In genomic region chr7:16651391-16652254, GRCh38 we compare ENCODE assay signal across 21 cellular contexts. TPM values are rescaled to one million over a fixed set of nuclear protein-coding genes. Genes with fewer than 3 reads are reported as not detected.
A peak's percentile ranks its signal among the peaks of the same experiment; 100 is the strongest.
DNase-seq lines count a peak whose midpoint lies in the region; ATAC-seq, FAIRE-seq and TF ChIP-seq lines count a peak whose summit lies in the region.
"Had no signal": no experiment of that assay in that cellular context is flagged by ENCODE, and none has a peak within 500 bp of the region (broad histone marks: within the 10 kb centered on the region; RNA-seq: fewer than 3 reads in every experiment).

No MANE protein-coding gene starts in this region.

- no peak for TF ChIP-seq CTCF in CD4-positive, alpha-beta T cell (IDR thresholded peaks at IDR 0.05)
- TF ChIP-seq CTCF in Loucy (conservative IDR thresholded peaks at IDR 0.05; ENCODE audit: low read length) (no peak), endothelial cell of umbilical vein (IDR thresholded peaks at IDR 0.05; ENCODE audit: extremely low read depth in 1 of 2, insufficient read depth in 1 of 2, low read depth in 1 of 2, low read length in 2 of 2) (no peak), HepG2 (CRISPR knock-in tag; IDR thresholded peaks at IDR 0.05) (no peak)

- CTCF ChIA-PET in CD4-positive, alpha-beta T cell (lab: Charles Lee) = no interaction called here
- CTCF ChIA-PET in endothelial cell of umbilical vein (lab: Charles Lee) = interaction anchor here (1.4 kb wide), 1 partner anchor 25 kb away, joined by 3 read pairs; no protein-coding TSS in a partner anchor
- CTCF ChIA-PET in HepG2 (lab: Yijun Ruan, JAX; ENCODE audit: low intra/inter-chr PET ratio, low total read pairs) = no interaction called here

- peaks cover 79% of the 10 kb centered on the region for H3K4me1 Mint-ChIP-seq in CD4-positive, alpha-beta T cell (ENCODE audit: low read depth)

- TF ChIP-seq POLR2A in endothelial cell of umbilical vein (IDR thresholded peaks at IDR 0.05; ENCODE audit: low read depth, low read length) (peak; percentile 47), HepG2 (IDR thresholded peaks at IDR 0.05; ENCODE audit: insufficient read depth in 1 of 2, low read depth in 2 of 2, low read length in 2 of 2) (no peak)

- H3K9me3 ChIP-seq in CD4-positive, alpha-beta T cell (ENCODE audit: control insufficient read depth, low read length) = no peaks in the 10 kb centered on the region
- no peaks in the 10 kb centered on the region for H3K9me3 ChIP-seq in Loucy (ENCODE audit: insufficient read depth, low read depth, low read length)
- no peaks in the 10 kb centered on the region for H3K9me3 ChIP-seq in endothelial cell of umbilical vein (replicated peaks; ENCODE audit: control insufficient read depth, insufficient read depth, low read length)
- no peaks in the 10 kb centered on the region for H3K9me3 ChIP-seq in HepG2 (ENCODE audit: low read length)

- H3K4me1 ChIP-seq in Loucy (ENCODE audit: insufficient read depth, low read length, poor library complexity, severe bottlenecking) = peaks cover 80% of the 10 kb centered on the region
- H3K4me1 ChIP-seq in endothelial cell of umbilical vein (ENCODE audit: control insufficient read depth, extremely low read depth, insufficient read depth, low read length) = peaks cover 55% of the 10 kb centered on the region
- peaks cover 57% of the 10 kb centered on the region for H3K4me1 ChIP-seq in HepG2 (ENCODE audit: insufficient read depth, low read length)

- H3F3A ChIP-seq in Loucy (ENCODE audit: low read depth) = no peaks in the 10 kb centered on the region

- POLR2A ChIA-PET in CD4-positive, alpha-beta T cell (lab: Charles Lee) = no interaction called here
- POLR2A ChIA-PET in endothelial cell of umbilical vein (lab: Charles Lee) (no interaction called here), HepG2 (lab: Yijun Ruan, JAX) (no interaction called here)

- no peaks in the 10 kb centered on the region for H3K27me3 ChIP-seq in CD4-positive, alpha-beta T cell (ENCODE audit: control insufficient read depth, insufficient read depth, low read length)
- H3K27me3 ChIP-seq in Loucy (ENCODE audit: insufficient read depth, low read length, poor library complexity, severe bottlenecking) (no peaks in the 10 kb centered on the region), endothelial cell of umbilical vein (ENCODE audit: control insufficient read depth in 2 of 2, insufficient read depth in 2 of 2, low read length in 2 of 2) (no peaks in the 10 kb centered on the region), HepG2 (ENCODE audit: control insufficient read depth in 1 of 2, insufficient read depth in 2 of 2, low read length in 2 of 2) (no peaks in the 10 kb centered on the region)

- peak overlapping the region; percentile 84 for H3K4me3 ChIP-seq in Loucy (ENCODE audit: low read length, poor library complexity, severe bottlenecking)
- H3K4me3 ChIP-seq in endothelial cell of umbilical vein (replicated peaks in 1 of 3; ENCODE audit: insufficient read depth in 1 of 3, low read depth in 1 of 3, low read length in 3 of 3) = peak overlapping the region in 1 of 3 experiments; percentile 23
- no peak overlapping the region for H3K4me3 ChIP-seq in HepG2 (replicated peaks in 1 of 3; ENCODE audit: insufficient read depth in 1 of 3, low read depth in 2 of 3, low read length in 3 of 3)
- H3K4me3 ChIP-seq: coronary artery had no signal

- H3K9me2 ChIP-seq in Loucy (replicated peaks; ENCODE audit: low read depth, low read length) = no peaks in the 10 kb centered on the region

- no peak overlapping the region for H2AFZ ChIP-seq in Loucy (ENCODE audit: low read length)
- H2AFZ ChIP-seq in endothelial cell of umbilical vein (ENCODE audit: low read depth, low read length) = no peak overlapping the region
- H2AFZ ChIP-seq in HepG2 (ENCODE audit: low read length) = no peak overlapping the region

- dilution Hi-C loops in endothelial cell of umbilical vein (cut with MboI; ENCODE audit: extremely low pct_ligation_motif_present, low sequenced_read_pairs) = no loop called here

- no peak overlapping the region for H3K27ac Mint-ChIP-seq in CD4-positive, alpha-beta T cell
- H3K27ac Mint-ChIP-seq: activated CD8-positive, alpha-beta memory T cell treated with anti-CD3 and anti-CD28 coated beads, Interleukin-2, amount 10 ng/mL, durations not matched to agents 7 days and 5 days; nephron progenitor cell; T-helper 17 cell had no signal

- intact Hi-C loops in CD4-positive, alpha-beta T cell (cut with DNase I, micrococcal nuclease) = loop anchor here in 1 of 2 experiments (5.0 kb wide), 1 partner anchor 646 kb away; the partner anchor contains the start of gene AHR
- intact Hi-C loops in endothelial cell of umbilical vein (cut with micrococcal nuclease) (loop anchor here (1.0 kb wide), 1 partner anchor 8 kb away; no protein-coding TSS in a partner anchor), HepG2 (cut with micrococcal nuclease; ENCODE audit: unreplicated experiment) (no loop called here)

- WGBS in HepG2 (ENCODE audit: low lambda C conversion rate) = 79% methylated on average over 9 of the region's 9 CpGs

- peaks cover 88% of the 10 kb centered on the region for H4K20me1 ChIP-seq in Loucy (ENCODE audit: insufficient read depth, low read length, poor library complexity, severe bottlenecking)
- no peaks in the 10 kb centered on the region for H4K20me1 ChIP-seq in endothelial cell of umbilical vein (replicated peaks; ENCODE audit: control insufficient read depth, extremely low read depth, insufficient read depth, low read length)
- H4K20me1 ChIP-seq in HepG2 (ENCODE audit: insufficient read depth, low read length) = peaks cover 26% of the 10 kb centered on the region

- no peak for DNase-seq in CD4-positive, alpha-beta T cell
- DNase-seq in endothelial cell of umbilical vein (ENCODE audit: low read depth, low spot score) = peak; percentile 76
- DNase-seq in HepG2 (ENCODE audit: low spot score) = peak; percentile 24
- DNase-seq in AG08396 (ENCODE audit: low spot score) = no peak
- DNase-seq in NCI-H1417 (lab: John Stamatoyannopoulos, UW) = no peak
- no peak for DNase-seq in pons (ENCODE audit: low spot score)
- DNase-seq: activated CD4-positive, CD25-positive, alpha-beta regulatory T cell; activated CD8-positive, alpha-beta memory T cell treated with anti-CD3 and anti-CD28 coated beads, Interleukin-2, amount 10 ng/mL, durations not matched to agents 7 days and 5 days; activated effector memory CD4-positive, alpha-beta T cell treated with anti-CD3 and anti-CD28 coated beads, Interleukin-2, amount 50 U/mL, for 16 hours; AML-193; GDM1; mesendoderm; NCI-H1694; NCI-H446 treated with DMSO at 0.1 percent for 48 hours; nephron progenitor cell; SIG-M5; T-helper 17 cell had no signal

- TF ChIP-seq RAD21 in HepG2 (CRISPR knock-in tag; IDR thresholded peaks at IDR 0.05) = no peak

- H3K4me2 ChIP-seq in Loucy (ENCODE audit: low read depth, low read length, poor library complexity, severe bottlenecking) = peak overlapping the region; percentile 82
- peak overlapping the region; percentile 76 for H3K4me2 ChIP-seq in endothelial cell of umbilical vein (ENCODE audit: insufficient read depth, low read length)
- no peak overlapping the region for H3K4me2 ChIP-seq in HepG2 (ENCODE audit: low read depth, low read length)

- H3K79me2 ChIP-seq in Loucy (ENCODE audit: insufficient read depth, low read length) = peaks cover 97% of the 10 kb centered on the region
- peaks cover 99% of the 10 kb centered on the region for H3K79me2 ChIP-seq in endothelial cell of umbilical vein (ENCODE audit: control insufficient read depth, insufficient read depth, low read length)
- peaks cover 95% of the 10 kb centered on the region for H3K79me2 ChIP-seq in HepG2 (ENCODE audit: insufficient read depth, low read length)

- H3K9me3 Mint-ChIP-seq in CD4-positive, alpha-beta T cell = no peaks in the 10 kb centered on the region
- H3K9me3 Mint-ChIP-seq: nephron progenitor cell had no signal

- BruUV-seq in endothelial cell of umbilical vein (replicated peaks; lab: Mats Ljungman, UMichigan) = no TSS peak
- no TSS peak for BruUV-seq in HepG2 (replicated peaks; lab: Mats Ljungman, UMichigan)

- in situ Hi-C loops in HepG2 (cut with HindIII; ENCODE audit: extremely low pct_ligation_motif_present, low pct_unique_long_range_greater_than_20kb) = no loop called here

- H3K9me1 ChIP-seq in endothelial cell of umbilical vein (replicated peaks; ENCODE audit: control insufficient read depth, extremely low read depth, insufficient read depth, low read length) = no peaks in the 10 kb centered on the region

- peak; percentile 55 for FAIRE-seq in endothelial cell of umbilical vein (lab: Jason Lieb, UNC)
- no peak for FAIRE-seq in HepG2 (lab: Jason Lieb, UNC)
- FAIRE-seq: GM12892, HTR-8/SVneo had no signal

- no peak overlapping the region for H3K9ac ChIP-seq in Loucy (ENCODE audit: low read depth, low read length, poor library complexity, severe bottlenecking)
- no peak overlapping the region for H3K9ac ChIP-seq in endothelial cell of umbilical vein (replicated peaks; ENCODE audit: extremely low read depth, insufficient read depth, low read length)
- no peak overlapping the region for H3K9ac ChIP-seq in HepG2 (ENCODE audit: insufficient read depth, low read depth, low read length)

- H3K27ac ChIP-seq in CD4-positive, alpha-beta T cell (ENCODE audit: low read depth, low read length) = no peak overlapping the region
- H3K27ac ChIP-seq in endothelial cell of umbilical vein (ENCODE audit: insufficient read depth, low read depth, low read length) = no peak overlapping the region
- no peak overlapping the region for H3K27ac ChIP-seq in HepG2 (ENCODE audit: extremely low read length, insufficient read depth, low read length)
- H3K27ac ChIP-seq: coronary artery had no signal

- no peaks in the 10 kb centered on the region for H3K27me3 Mint-ChIP-seq in CD4-positive, alpha-beta T cell
- H3K27me3 Mint-ChIP-seq: activated CD8-positive, alpha-beta memory T cell treated with anti-CD3 and anti-CD28 coated beads, Interleukin-2, amount 10 ng/mL, durations not matched to agents 7 days and 5 days; T-helper 17 cell had no signal

- peak overlapping the region; percentile 1 for H3K4me3 Mint-ChIP-seq in CD4-positive, alpha-beta T cell
- H3K4me3 Mint-ChIP-seq: activated CD8-positive, alpha-beta memory T cell treated with anti-CD3 and anti-CD28 coated beads, Interleukin-2, amount 10 ng/mL, durations not matched to agents 7 days and 5 days; nephron progenitor cell; T-helper 17 cell had no signal

- no peak for TF ChIP-seq EP300 in HepG2 (IDR thresholded peaks at IDR 0.05; ENCODE audit: low read depth in 2 of 2, low read length in 2 of 2)
- no peak for TF ChIP-seq EP300 in HepG2 (CRISPR knock-in tag; IDR thresholded peaks at IDR 0.05; ENCODE audit: borderline replicate concordance)

- no peak for ATAC-seq in CD4-positive, alpha-beta T cell (ENCODE audit: poor library complexity)
- ATAC-seq in HepG2 = 0 out of 3 replicates have a peak, but pooled peaks have one; percentile 18
- ATAC-seq: activated CD8-positive, alpha-beta memory T cell treated with anti-CD3 and anti-CD28 coated beads, Interleukin-2, amount 10 ng/mL, durations not matched to agents 7 days and 5 days; T-helper 17 cell had no signal

- H3K36me3 ChIP-seq in Loucy (ENCODE audit: insufficient read depth, low read length) (no peaks in the 10 kb centered on the region), endothelial cell of umbilical vein (ENCODE audit: control insufficient read depth in 2 of 2, extremely low read depth in 1 of 2, insufficient read depth in 2 of 2, low read length in 2 of 2) (no peaks in the 10 kb centered on the region), HepG2 (replicated peaks in 1 of 2; ENCODE audit: control insufficient read depth in 1 of 2, insufficient read depth in 2 of 2, low read length in 2 of 2) (no peaks in the 10 kb centered on the region)

- peaks cover 9% of the 10 kb centered on the region for H3K36me3 Mint-ChIP-seq in CD4-positive, alpha-beta T cell (ENCODE audit: low read depth)

RNA-seq across cellular contexts. Expression of gene BZW2, which starts 5.6 kb away (rescaled TPM):
- 10 to 100 TPM; 15.1 to 17.2 TPM for total RNA-seq in CD4-positive, alpha-beta T cell
- total RNA-seq in endothelial cell of umbilical vein (95.3 and 106 TPM in 2 replicates), HepG2 (2016; rRNA removed; fragmentation: Illumina TruSeq; extraction: Trizol) (95.2 and 111 TPM in 2 replicates)
- polyA plus RNA-seq in endothelial cell of umbilical vein (25.7 and 39.7 TPM in 2 replicates), HepG2 (2011; rRNA removed) (18.9 and 21.8 TPM in 2 replicates)
- polyA plus RNA-seq in endothelial cell of umbilical vein (2011; cell fraction: cytosol; rRNA removed) = 102 and 123 TPM in 2 replicates
- polyA plus RNA-seq in endothelial cell of umbilical vein (2011; cell fraction: nucleus; rRNA removed) = 85.1 and 86.6 TPM in 2 replicates
- 116 and 121 TPM in 2 replicates for polyA plus RNA-seq in endothelial cell of umbilical vein (2012)
- 48.6 and 54.5 TPM in 2 replicates for polyA minus RNA-seq in endothelial cell of umbilical vein
- 26.6 TPM for polyA minus RNA-seq in endothelial cell of umbilical vein (2011; cell fraction: cytosol; rRNA and poly(A)+ RNA removed)
- polyA minus RNA-seq in endothelial cell of umbilical vein (2011; cell fraction: nucleus; rRNA and poly(A)+ RNA removed) = 26.5 and 37.1 TPM in 2 replicates
- total RNA-seq in HepG2 (2016; cell fraction: cytosol; rRNA removed; fragmentation: Illumina TruSeq; extraction: Trizol; ENCODE audit: low read depth) = 24.6 and 26.3 TPM in 2 replicates
- total RNA-seq in HepG2 (2016; cell fraction: insoluble cytoplasmic fraction; rRNA removed; fragmentation: Illumina TruSeq; extraction: Trizol) = 91.8 and 119 TPM in 2 replicates
- 43.6 and 54.1 TPM in 2 replicates for total RNA-seq in HepG2 (2016; cell fraction: membrane; rRNA removed; fragmentation: Illumina TruSeq; extraction: Trizol)
- 59.6 and 61.1 TPM in 2 replicates for total RNA-seq in HepG2 (2016; cell fraction: nucleus; rRNA removed; fragmentation: Illumina TruSeq; extraction: Trizol)
- 15.7 and 20.2 TPM in 2 replicates for polyA plus RNA-seq in HepG2 (2011; cell fraction: cytosol; rRNA removed)
- polyA plus RNA-seq in HepG2 (2011; cell fraction: nucleus; rRNA removed) = 10.2 and 13.5 TPM in 2 replicates
- polyA plus RNA-seq in HepG2 (2012) = 41.3 and 44.8 TPM in 2 replicates
- polyA plus RNA-seq in HepG2 (2016; cell fraction: cytosol; fragmentation: Illumina TruSeq; extraction: Trizol; ENCODE audit: low read depth) = 18.9 and 19.3 TPM in 2 replicates
- 110 and 116 TPM in 2 replicates for polyA plus RNA-seq in HepG2 (2016; cell fraction: insoluble cytoplasmic fraction; fragmentation: Illumina TruSeq; extraction: Trizol; ENCODE audit: low read depth)
- polyA plus RNA-seq in HepG2 (2016; cell fraction: membrane; fragmentation: Illumina TruSeq; extraction: Trizol; ENCODE audit: low read depth) = 35.7 and 40.4 TPM in 2 replicates
- polyA plus RNA-seq in HepG2 (2016; cell fraction: nucleus; fragmentation: Illumina TruSeq; extraction: Trizol; ENCODE audit: insufficient read depth, low read depth) = 70.6 and 75.4 TPM in 2 replicates
- polyA minus RNA-seq in HepG2 (2011; rRNA and poly(A)+ RNA removed; ENCODE audit: low replicate concordance) = 13.7 and 46.5 TPM in 2 replicates
- polyA minus RNA-seq in HepG2 (2011; cell fraction: cytosol; rRNA and poly(A)+ RNA removed) = 18.9 and 20.9 TPM in 2 replicates
- 16.3 and 16.4 TPM in 2 replicates for polyA minus RNA-seq in HepG2 (2011; cell fraction: nucleus; rRNA and poly(A)+ RNA removed)

RNA-seq across cellular contexts. Expression of gene ANKMY2, which starts 6.1 kb away (rescaled TPM):
- 1 to 10 TPM; 3.3 to 5.1 TPM for total RNA-seq in CD4-positive, alpha-beta T cell
- total RNA-seq in endothelial cell of umbilical vein (9.8 and 11.6 TPM in 2 replicates), HepG2 (2016; rRNA removed; fragmentation: Illumina TruSeq; extraction: Trizol) (21.6 and 32.0 TPM in 2 replicates)
- polyA plus RNA-seq in endothelial cell of umbilical vein (5.5 and 7.7 TPM in 2 replicates), HepG2 (2011; rRNA removed) (11.1 and 12.2 TPM in 2 replicates)
- 9.3 and 10.7 TPM in 2 replicates for polyA plus RNA-seq in endothelial cell of umbilical vein (2011; cell fraction: cytosol; rRNA removed)
- polyA plus RNA-seq in endothelial cell of umbilical vein (2011; cell fraction: nucleus; rRNA removed) = 23.8 and 24.0 TPM in 2 replicates
- polyA plus RNA-seq in endothelial cell of umbilical vein (2012) = 9.2 and 10.8 TPM in 2 replicates
- 8.5 and 12.2 TPM in 2 replicates for polyA minus RNA-seq in endothelial cell of umbilical vein
- 8.3 TPM for polyA minus RNA-seq in endothelial cell of umbilical vein (2011; cell fraction: cytosol; rRNA and poly(A)+ RNA removed)
- polyA minus RNA-seq in endothelial cell of umbilical vein (2011; cell fraction: nucleus; rRNA and poly(A)+ RNA removed) = 6.3 and 10.0 TPM in 2 replicates
- total RNA-seq in HepG2 (2016; cell fraction: cytosol; rRNA removed; fragmentation: Illumina TruSeq; extraction: Trizol; ENCODE audit: low read depth) = 3.9 and 4.5 TPM in 2 replicates
- 24.4 and 33.4 TPM in 2 replicates for total RNA-seq in HepG2 (2016; cell fraction: insoluble cytoplasmic fraction; rRNA removed; fragmentation: Illumina TruSeq; extraction: Trizol)
- total RNA-seq in HepG2 (2016; cell fraction: membrane; rRNA removed; fragmentation: Illumina TruSeq; extraction: Trizol) = 7.4 and 9.7 TPM in 2 replicates
- 21.8 and 22.0 TPM in 2 replicates for total RNA-seq in HepG2 (2016; cell fraction: nucleus; rRNA removed; fragmentation: Illumina TruSeq; extraction: Trizol)
- polyA plus RNA-seq in HepG2 (2011; cell fraction: cytosol; rRNA removed) = 6.9 and 9.6 TPM in 2 replicates
- polyA plus RNA-seq in HepG2 (2011; cell fraction: nucleus; rRNA removed) = 15.2 and 29.4 TPM in 2 replicates
- 8.1 and 11.2 TPM in 2 replicates for polyA plus RNA-seq in HepG2 (2012)
- polyA plus RNA-seq in HepG2 (2016; cell fraction: cytosol; fragmentation: Illumina TruSeq; extraction: Trizol; ENCODE audit: low read depth) = 2.0 and 2.3 TPM in 2 replicates
- 24.1 and 25.7 TPM in 2 replicates for polyA plus RNA-seq in HepG2 (2016; cell fraction: insoluble cytoplasmic fraction; fragmentation: Illumina TruSeq; extraction: Trizol; ENCODE audit: low read depth)
- polyA plus RNA-seq in HepG2 (2016; cell fraction: membrane; fragmentation: Illumina TruSeq; extraction: Trizol; ENCODE audit: low read depth) = 3.7 and 4.4 TPM in 2 replicates
- polyA plus RNA-seq in HepG2 (2016; cell fraction: nucleus; fragmentation: Illumina TruSeq; extraction: Trizol; ENCODE audit: insufficient read depth, low read depth) = 21.6 and 21.7 TPM in 2 replicates
- 5.6 and 11.4 TPM in 2 replicates for polyA minus RNA-seq in HepG2 (2011; rRNA and poly(A)+ RNA removed; ENCODE audit: low replicate concordance)
- 5.4 and 6.8 TPM in 2 replicates for polyA minus RNA-seq in HepG2 (2011; cell fraction: cytosol; rRNA and poly(A)+ RNA removed)
- 25.9 and 29.4 TPM in 2 replicates for polyA minus RNA-seq in HepG2 (2011; cell fraction: nucleus; rRNA and poly(A)+ RNA removed)

Comparison
In these comparisons a context has a peak if more than half of its experiments do, and no peak if none do; other contexts are left out.
1. DNase-seq: peak in endothelial cell of umbilical vein (single experiment) and HepG2 (single experiment); none in CD4-positive, alpha-beta T cell (0 of 10), AG08396 (single experiment), NCI-H1417 (0 of 3) and pons (single experiment).